ENCODE assay signal across 10 cellular contexts in the genomic region with DNA sequence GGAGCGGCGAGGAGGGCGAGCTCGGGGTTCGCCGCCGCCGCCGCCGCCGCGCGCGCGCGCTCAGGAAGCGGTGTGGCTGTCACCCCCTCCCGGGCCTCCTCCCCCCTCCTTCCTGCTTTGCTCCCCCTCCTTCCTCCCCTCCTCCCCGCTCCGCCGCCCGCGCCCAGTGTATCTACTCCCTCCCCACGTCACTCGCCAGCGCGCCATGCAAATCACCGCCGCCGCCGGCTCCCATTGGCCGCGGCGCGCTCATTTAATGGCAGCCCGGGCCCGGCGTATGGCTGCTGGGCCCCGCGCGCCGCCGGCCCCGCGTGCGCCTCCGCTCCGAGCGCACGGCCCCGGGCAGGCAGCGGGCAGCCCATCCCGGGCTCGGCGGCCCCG. TPM values are rescaled to one million over a fixed set of nuclear protein-coding genes. Genes with fewer than 3 reads are reported as not detected.
DNase-seq lines count a peak whose midpoint lies in the region; ATAC-seq and TF ChIP-seq lines count a peak whose summit lies in the region.
"Had no signal": no experiment of that assay in that cellular context is flagged by ENCODE, and none has a peak within 500 bp of the region (broad histone marks: within the 10 kb centered on the region; RNA-seq: fewer than 3 reads in every experiment).

No MANE protein-coding gene starts in this region.

- H3K4me1 Mint-ChIP-seq in activated naive CD4-positive, alpha-beta T cell treated with anti-CD3 and anti-CD28 coated beads, Interleukin-2, amount 10 ng/mL, durations not matched to agents 7 days and 5 days: no peaks in the 10 kb centered on the region
- H3K4me1 Mint-ChIP-seq: memory B cell had no signal

- H3K4me3 ChIP-seq in breast epithelium: peak overlapping the region; percentile 14 to 52 (median 37)
- no peak overlapping the region for H3K4me3 ChIP-seq in mammary epithelial cell (replicated peaks in 1 of 3; ENCODE audit: insufficient read depth in 1 of 3, low read depth in 2 of 3, low read length in 3 of 3)
- H3K4me3 ChIP-seq in iPS DF 6.9 (ENCODE audit: low read length): peak overlapping the region; percentile 37; the same call in 1 of the 2 replicates
- H3K4me3 ChIP-seq: BLaER1 had no signal

- no peaks in the 10 kb centered on the region for H3K79me2 ChIP-seq in mammary epithelial cell (ENCODE audit: insufficient read depth, low read length)

- no CpG with 5 or more reads among the region's 56 CpGs for WGBS in mammary epithelial cell (ENCODE audit: low coverage, missing lambda C conversion rate)
- no CpG with 5 or more reads among the region's 56 CpGs for WGBS in iPS DF 6.9 (ENCODE audit: insufficient coverage, insufficient read length)

- intact Hi-C loops in breast epithelium (cut with DNase I; ENCODE audit: low total_unique reads) (no loop called here), mammary epithelial cell (cut with micrococcal nuclease) (no loop called here)

- BruUV-seq in mammary epithelial cell (replicated peaks; lab: Mats Ljungman, UMichigan): no TSS peak

- H3K36me3 ChIP-seq in breast epithelium: no peaks in the 10 kb centered on the region
- H3K36me3 ChIP-seq in mammary epithelial cell (ENCODE audit: insufficient read depth, low read length): no peaks in the 10 kb centered on the region
- no peaks in the 10 kb centered on the region; the same call in 1 of the 2 replicates for H3K36me3 ChIP-seq in iPS DF 6.9 (ENCODE audit: control insufficient read depth, insufficient read depth, low read length)
- H3K36me3 ChIP-seq: BLaER1 had no signal

- H3K27me3 Mint-ChIP-seq in activated naive CD4-positive, alpha-beta T cell treated with anti-CD3 and anti-CD28 coated beads, Interleukin-2, amount 10 ng/mL, durations not matched to agents 7 days and 5 days: peaks cover 89% of the 10 kb centered on the region

- no peak for DNase-seq in breast epithelium (ENCODE audit: low spot score in 2 of 2)
- no peak for DNase-seq in mammary epithelial cell
- DNase-seq in activated naive CD4-positive, alpha-beta T cell treated with anti-CD3 and anti-CD28 coated beads, Interleukin-2, amount 10 ng/mL, durations not matched to agents 7 days and 5 days: peak; percentile 45
- no peak for DNase-seq in iPS DF 6.9 (ENCODE audit: low read depth, low spot score)
- DNase-seq in stimulated activated CD4-positive, alpha-beta T cell treated with anti-CD3 and anti-CD28 coated beads, Interleukin-1b, Interleukin-23, amount 100 ng/mL, for 4 hours (ENCODE audit: low read depth in 2 of 2): peak; percentile 33 to 60
- no peak for DNase-seq in HEK293T (ENCODE audit: extremely low spot score)
- DNase-seq in hepatic stellate cell (ENCODE audit: low spot score): no peak

- no peak overlapping the region for H3K27ac Mint-ChIP-seq in activated naive CD4-positive, alpha-beta T cell treated with anti-CD3 and anti-CD28 coated beads, Interleukin-2, amount 10 ng/mL, durations not matched to agents 7 days and 5 days
- H3K27ac Mint-ChIP-seq: memory B cell had no signal

- TF ChIP-seq POLR2A in breast epithelium (IDR thresholded peaks at IDR 0.05): no peak

- peaks cover 8% of the 10 kb centered on the region for H3K9me3 Mint-ChIP-seq in activated naive CD4-positive, alpha-beta T cell treated with anti-CD3 and anti-CD28 coated beads, Interleukin-2, amount 10 ng/mL, durations not matched to agents 7 days and 5 days

- POLR2A ChIA-PET in HEK293T (lab: Yijun Ruan, JAX): no interaction called here

- no peaks in the 10 kb centered on the region for H3K4me1 ChIP-seq in breast epithelium
- no peaks in the 10 kb centered on the region for H3K4me1 ChIP-seq in mammary epithelial cell (ENCODE audit: insufficient read depth, low read length)
- H3K4me1 ChIP-seq in iPS DF 6.9 (ENCODE audit: control insufficient read depth, insufficient read depth, low read length): peaks cover 3% of the 10 kb centered on the region

- H3K27ac ChIP-seq in breast epithelium: no peak overlapping the region
- no peak overlapping the region for H3K27ac ChIP-seq in mammary epithelial cell (ENCODE audit: insufficient read depth, low read depth, low read length)
- H3K27ac ChIP-seq in iPS DF 6.9 (ENCODE audit: low read length): no peak overlapping the region
- H3K27ac ChIP-seq: BLaER1 had no signal

- H2AFZ ChIP-seq in mammary epithelial cell (ENCODE audit: low read depth, low read length): no peak overlapping the region

- ATAC-seq in HG03097 (IDR thresholded peaks at IDR 0.05; ENCODE audit: low FRiP score, unreplicated experiment): no peak

- peaks cover 1 to 91% of the 10 kb centered on the region in 2 donors for H3K27me3 ChIP-seq in breast epithelium
- H3K27me3 ChIP-seq in mammary epithelial cell (ENCODE audit: insufficient read depth, low read length): peaks cover 50% of the 10 kb centered on the region
- H3K27me3 ChIP-seq in iPS DF 6.9 (ENCODE audit: control insufficient read depth, insufficient read depth, low read length): peaks cover 77% of the 10 kb centered on the region

- H4K20me1 ChIP-seq in mammary epithelial cell (ENCODE audit: insufficient read depth, low read length): no peaks in the 10 kb centered on the region

- in situ Hi-C loops in mammary epithelial cell (cut with MboI; ENCODE audit: low sequenced_read_pairs in 2 of 2): no loop called here

- H3K4me2 ChIP-seq in mammary epithelial cell (ENCODE audit: insufficient read depth, low read depth, low read length): no peak overlapping the region
- H3K4me2 ChIP-seq: BLaER1 had no signal

- H3K9ac ChIP-seq in mammary epithelial cell (ENCODE audit: insufficient read depth, low read length): no peak overlapping the region
- H3K9ac ChIP-seq: BLaER1 had no signal

- no peak overlapping the region for H3K4me3 Mint-ChIP-seq in activated naive CD4-positive, alpha-beta T cell treated with anti-CD3 and anti-CD28 coated beads, Interleukin-2, amount 10 ng/mL, durations not matched to agents 7 days and 5 days
- H3K4me3 Mint-ChIP-seq: memory B cell had no signal

- TF ChIP-seq CTCF in breast epithelium (IDR thresholded peaks at IDR 0.05): no peak
- TF ChIP-seq CTCF in mammary epithelial cell (conservative IDR thresholded peaks at IDR 0.05 in 1 of 2, IDR thresholded peaks at IDR 0.05 in 1 of 2; ENCODE audit: extremely low read depth in 1 of 2, insufficient read depth in 1 of 2, low read depth in 1 of 2, low read length in 2 of 2): no peak

- H3K9me3 ChIP-seq in breast epithelium (no peaks in the 10 kb centered on the region), mammary epithelial cell (replicated peaks; ENCODE audit: insufficient read depth, low read length) (peaks cover 4% of the 10 kb centered on the region), iPS DF 6.9 (ENCODE audit: control insufficient read depth, insufficient read depth, low read length) (no peaks in the 10 kb centered on the region)

- CTCF ChIA-PET in mammary epithelial cell (lab: Charles Lee; ENCODE audit: low non-redundant PET): no interaction called here
- CTCF ChIA-PET in activated naive CD4-positive, alpha-beta T cell treated with anti-CD3 and anti-CD28 coated beads, Interleukin-2, amount 10 ng/mL, durations not matched to agents 7 days and 5 days (lab: Charles Lee): no interaction called here
- CTCF ChIA-PET in HEK293T (lab: Yijun Ruan, JAX): no interaction called here

- H3K36me3 Mint-ChIP-seq in activated naive CD4-positive, alpha-beta T cell treated with anti-CD3 and anti-CD28 coated beads, Interleukin-2, amount 10 ng/mL, durations not matched to agents 7 days and 5 days: peaks cover 9% of the 10 kb centered on the region

- dilution Hi-C loops in mammary epithelial cell (cut with HindIII; ENCODE audit: low sequenced_read_pairs): no loop called here

TF ChIP-seq in HEK293T, 16 proteins besides CTCF, POLR2A, EP300 and RAD21:
- TF ChIP-seq ELF4 (IDR thresholded peaks at IDR 0.05): no peak
- no peak for TF ChIP-seq SP1 (IDR thresholded peaks at IDR 0.05)
- TF ChIP-seq LEF1 (IDR thresholded peaks at IDR 0.05; ENCODE audit: borderline replicate concordance): no peak
- TF ChIP-seq FOXA1 (IDR thresholded peaks at IDR 0.05): no peak
- no peak for TF ChIP-seq BHLHE40 (IDR thresholded peaks at IDR 0.05; ENCODE audit: borderline replicate concordance)
- no peak for TF ChIP-seq L3MBTL2 (conservative IDR thresholded peaks at IDR 0.05)
- TF ChIP-seq FOXK2 (IDR thresholded peaks at IDR 0.05): no peak
- no peak for TF ChIP-seq FOXM1 (IDR thresholded peaks at IDR 0.05; ENCODE audit: borderline replicate concordance)
- TF ChIP-seq CTBP1 (IDR thresholded peaks at IDR 0.05; ENCODE audit: borderline replicate concordance): no peak
- no peak for TF ChIP-seq ZNF384 (IDR thresholded peaks at IDR 0.05)
- TF ChIP-seq TARDBP (IDR thresholded peaks at IDR 0.05): no peak
- no peak for TF ChIP-seq HDGF (IDR thresholded peaks at IDR 0.05; ENCODE audit: borderline replicate concordance)
- TF ChIP-seq NFRKB (IDR thresholded peaks at IDR 0.05): no peak
- no peak for TF ChIP-seq SUZ12 (IDR thresholded peaks at IDR 0.05)

RNA-seq across cellular contexts. Expression of a gene that starts 0.3 kb away (rescaled TPM):
- total RNA-seq in breast epithelium: not detected
- total RNA-seq in mammary epithelial cell: not detected
- polyA plus RNA-seq in mammary epithelial cell: not detected
- not detected for polyA minus RNA-seq in mammary epithelial cell

Comparison
In these comparisons a context has a peak if more than half of its experiments do, and no peak if none do; other contexts are left out.
1. H3K4me3 ChIP-seq: peak in breast epithelium (3 of 3) and iPS DF 6.9 (single experiment); none in mammary epithelial cell (0 of 3).
2. DNase-seq: peak in activated naive CD4-positive, alpha-beta T cell treated with anti-CD3 and anti-CD28 coated beads, Interleukin-2, amount 10 ng/mL, durations not matched to agents 7 days and 5 days (single experiment) and stimulated activated CD4-positive, alpha-beta T cell treated with anti-CD3 and anti-CD28 coated beads, Interleukin-1b, Interleukin-23, amount 100 ng/mL, for 4 hours (2 of 2); none in breast epithelium (0 of 2), mammary epithelial cell (single experiment), iPS DF 6.9 (single experiment), HEK293T (single experiment) and hepatic stellate cell (single experiment).